8 cellular contexts compared by ENCODE assay signal in genomic region chr1:151992345-151993083, GRCh38. TPM values are rescaled to one million over a fixed set of nuclear protein-coding genes. Genes with fewer than 3 reads are reported as not detected.
DNase-seq lines count a peak whose midpoint lies in the region; ATAC-seq and TF ChIP-seq lines count a peak whose summit lies in the region.

No MANE protein-coding gene starts in this region.

- peak overlapping the region; percentile 90 for H3K4me3 Mint-ChIP-seq in activated naive CD4-positive, alpha-beta T cell treated with anti-CD3 and anti-CD28 coated beads, Interleukin-2, amount 50 U/mL, for 24 hours

- H3K4me1 Mint-ChIP-seq in activated naive CD4-positive, alpha-beta T cell treated with anti-CD3 and anti-CD28 coated beads, Interleukin-2, amount 50 U/mL, for 24 hours, result peaks cover 66% of the 10 kb centered on the region

- no peak for TF ChIP-seq CTCF in ovary (IDR thresholded peaks at IDR 0.05)

- H3K36me3 ChIP-seq in ovary, result no peaks in the 10 kb centered on the region

- peak; percentile 43 for TF ChIP-seq POLR2A in ovary (IDR thresholded peaks at IDR 0.05)

- peak; percentile 94 for DNase-seq in GM04504 (ENCODE audit: low read depth)
- peak; percentile 89 for DNase-seq in NCI-H69 (lab: John Stamatoyannopoulos, UW)
- peak; percentile 89 for DNase-seq in Right ventricle myocardium superior
- peak; percentile 72 to 85 (median 74) for DNase-seq in ovary
- DNase-seq in NCI-H2227 treated with DMSO at 0.1 percent for 48 hours (lab: John Stamatoyannopoulos, UW), result no peak
- DNase-seq in pons (ENCODE audit: low spot score), result no peak

- H3K27me3 Mint-ChIP-seq in activated naive CD4-positive, alpha-beta T cell treated with anti-CD3 and anti-CD28 coated beads, Interleukin-2, amount 50 U/mL, for 24 hours, result no peaks in the 10 kb centered on the region

- H3K27ac Mint-ChIP-seq in activated naive CD4-positive, alpha-beta T cell treated with anti-CD3 and anti-CD28 coated beads, Interleukin-2, amount 50 U/mL, for 24 hours, result peak overlapping the region; percentile 46

- no peak for TF ChIP-seq EP300 in ovary (IDR thresholded peaks at IDR 0.05)

- intact Hi-C loops in Right ventricle myocardium superior (cut with DNase I) (no loop called here), ovary (cut with DNase I) (loop anchor here in 2 of 4 donors (5.0 kb wide), 1 partner anchor 55 kb away; no protein-coding TSS in a partner anchor)

- ATAC-seq in Right ventricle myocardium superior (ENCODE audit: poor library complexity) (peak; percentile 55), HG02840 (IDR thresholded peaks at IDR 0.05; ENCODE audit: low FRiP score, unreplicated experiment) (no peak)

- peak overlapping the region; percentile 30 to 87 for H3K27ac ChIP-seq in ovary

- peak overlapping the region; percentile 61 for H3K4me3 ChIP-seq in ovary

- no peaks in the 10 kb centered on the region for H3K36me3 Mint-ChIP-seq in activated naive CD4-positive, alpha-beta T cell treated with anti-CD3 and anti-CD28 coated beads, Interleukin-2, amount 50 U/mL, for 24 hours

- no peaks in the 10 kb centered on the region for H3K9me3 ChIP-seq in ovary

- peaks cover 23% of the 10 kb centered on the region for H3K4me1 ChIP-seq in ovary (ENCODE audit: insufficient read depth)

- no peaks in the 10 kb centered on the region for H3K27me3 ChIP-seq in ovary

- H3K9me3 Mint-ChIP-seq in activated naive CD4-positive, alpha-beta T cell treated with anti-CD3 and anti-CD28 coated beads, Interleukin-2, amount 50 U/mL, for 24 hours, result no peaks in the 10 kb centered on the region

- WGBS in ovary, 3 donors, result 4 to 7% (median 6%) methylated on average over 20 of the region's 20 CpGs

RNA-seq across cellular contexts. Expression of gene S100A10, which starts 1.1 kb away (rescaled TPM):
- total RNA-seq in Right ventricle myocardium superior, result 230 TPM
- 100 to 1,000 TPM in 5 of 7 donors, 10 to 100 TPM in 2; 38.6 to 327 (median 213) TPM for total RNA-seq in ovary
- 100 to 1,000 TPM; 175 to 642 TPM for polyA plus RNA-seq in ovary

RNA-seq across cellular contexts. Expression of gene S100A11, which starts 44.3 kb away (rescaled TPM):
- total RNA-seq in Right ventricle myocardium superior, result 64.5 TPM
- 100 to 1,000 TPM in 3 of 7 donors, 10 to 100 TPM in 4; 60.2 to 189 (median 85.8) TPM for total RNA-seq in ovary
- 100 to 1,000 TPM; 158 to 449 TPM for polyA plus RNA-seq in ovary

Comparison
In these comparisons a context has a peak if more than half of its experiments do, and no peak if none do; other contexts are left out.
1. DNase-seq: peak in GM04504 (single experiment), NCI-H69 (single experiment), Right ventricle myocardium superior (single experiment) and ovary (5 of 5); none in NCI-H2227 treated with DMSO at 0.1 percent for 48 hours (single experiment) and pons (single experiment).